ENCODE assay signal across 9 cellular contexts in the genomic region with DNA sequence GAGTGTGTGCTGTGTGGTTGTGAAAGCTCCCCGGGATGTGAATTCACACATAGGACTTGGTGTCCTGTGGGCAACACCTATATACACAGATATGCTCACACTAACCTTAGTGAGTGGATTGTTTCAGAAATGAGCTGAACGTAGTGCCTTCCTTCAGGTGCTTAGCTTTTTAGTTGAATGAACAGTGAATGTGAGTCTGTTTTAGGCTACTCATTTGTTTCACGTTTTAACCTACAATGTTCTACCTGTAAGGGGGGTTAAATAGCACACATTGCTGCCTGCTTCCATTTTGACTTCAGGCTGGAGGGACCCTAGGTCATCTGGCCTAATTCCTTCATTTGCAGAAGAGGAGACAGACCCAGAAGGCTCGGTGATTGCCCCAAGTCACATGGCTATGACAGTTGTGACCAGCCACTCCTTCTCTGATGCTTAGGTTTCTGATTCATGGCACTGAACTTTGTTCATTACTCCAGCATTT. TPM values are rescaled to one million over a fixed set of nuclear protein-coding genes. Genes with fewer than 3 reads are reported as not detected.
DNase-seq lines count a peak whose midpoint lies in the region; ATAC-seq, FAIRE-seq and TF ChIP-seq lines count a peak whose summit lies in the region.
"Had no signal": no experiment of that assay in that cellular context is flagged by ENCODE, and none has a peak within 500 bp of the region (broad histone marks: within the 10 kb centered on the region; RNA-seq: fewer than 3 reads in every experiment).

No MANE protein-coding gene starts in this region.

- H3K36me3 ChIP-seq in BLaER1 (peaks cover 9% of the 10 kb centered on the region; the same call in 1 of the 2 replicates), esophagus muscularis mucosa (no peaks in the 10 kb centered on the region)

- DNase-seq in GM19239 (ENCODE audit: insufficient read length, low spot score): no peak
- no peak for DNase-seq in esophagus muscularis mucosa (ENCODE audit: extremely low spot score)
- no peak for DNase-seq in NCI-H345 treated with DMSO at 0.1 percent for 48 hours (lab: John Stamatoyannopoulos, UW; ENCODE audit: unreplicated experiment)
- no peak for DNase-seq in mucosa of gallbladder (ENCODE audit: low spot score)
- no peak for DNase-seq in globus pallidus (ENCODE audit: low spot score)
- DNase-seq: NCI-H1436 had no signal

- H3K4me1 ChIP-seq in BLaER1 (peaks cover 88% of the 10 kb centered on the region), esophagus muscularis mucosa (peaks cover 0 to 12% (median 6%) of the 10 kb centered on the region in 4 donors)

- TF ChIP-seq POLR2A in esophagus muscularis mucosa (IDR thresholded peaks at IDR 0.05; ENCODE audit: low read depth): no peak

- intact Hi-C loops in esophagus muscularis mucosa (cut with DNase I): no loop called here

- H4K20me1 ChIP-seq in BLaER1: no peaks in the 10 kb centered on the region

- FAIRE-seq in GM19239 (lab: Jason Lieb, UNC): peak; percentile 93

- H3K4me2 ChIP-seq in BLaER1: peak overlapping the region; percentile 87

- H3K4me3 ChIP-seq in BLaER1 (peak overlapping the region; percentile 70), esophagus muscularis mucosa (peak overlapping the region; percentile 12 to 50 (median 30))

- TF ChIP-seq CTCF in esophagus muscularis mucosa (IDR thresholded peaks at IDR 0.05): no peak

- H3K9me3 ChIP-seq in BLaER1 (no peaks in the 10 kb centered on the region), esophagus muscularis mucosa (no peaks in the 10 kb centered on the region)

- H3K9ac ChIP-seq in BLaER1: peak overlapping the region; percentile 79

- no peaks in the 10 kb centered on the region for H3K27me3 ChIP-seq in BLaER1
- no peaks in the 10 kb centered on the region for H3K27me3 ChIP-seq in esophagus muscularis mucosa

- H3K27ac ChIP-seq in BLaER1 (peak overlapping the region; percentile 84), esophagus muscularis mucosa (replicated peaks in 1 of 4) (peak overlapping the region in 2 of 4 donors; percentile 7 to 13)

- 81% methylated on average over 4 of the region's 4 CpGs for WGBS in esophagus muscularis mucosa

- peak; percentile 46 for ATAC-seq in HG03520 (IDR thresholded peaks at IDR 0.05; ENCODE audit: unreplicated experiment)
- no peak for ATAC-seq in HG02970 (IDR thresholded peaks at IDR 0.05; ENCODE audit: low FRiP score, unreplicated experiment)

- TF ChIP-seq EP300 in esophagus muscularis mucosa (IDR thresholded peaks at IDR 0.05): no peak

RNA-seq across cellular contexts. Expression of a gene that starts 1.0 kb away (rescaled TPM):
- total RNA-seq in esophagus muscularis mucosa: 10 to 100 TPM in 1 of 4 donors, 1 to 10 TPM in 3; 3.1 to 23.4 (median 6.0) TPM
- total RNA-seq in mucosa of gallbladder: 9.4 TPM

RNA-seq across cellular contexts. Expression of a gene that starts 46.4 kb away (rescaled TPM):
- total RNA-seq in esophagus muscularis mucosa (10 to 100 TPM; 23.5 to 44.4 (median 29.8) TPM), mucosa of gallbladder (21.6 TPM)
